ENCODE assay signal across 8 cellular contexts in the genomic region with DNA sequence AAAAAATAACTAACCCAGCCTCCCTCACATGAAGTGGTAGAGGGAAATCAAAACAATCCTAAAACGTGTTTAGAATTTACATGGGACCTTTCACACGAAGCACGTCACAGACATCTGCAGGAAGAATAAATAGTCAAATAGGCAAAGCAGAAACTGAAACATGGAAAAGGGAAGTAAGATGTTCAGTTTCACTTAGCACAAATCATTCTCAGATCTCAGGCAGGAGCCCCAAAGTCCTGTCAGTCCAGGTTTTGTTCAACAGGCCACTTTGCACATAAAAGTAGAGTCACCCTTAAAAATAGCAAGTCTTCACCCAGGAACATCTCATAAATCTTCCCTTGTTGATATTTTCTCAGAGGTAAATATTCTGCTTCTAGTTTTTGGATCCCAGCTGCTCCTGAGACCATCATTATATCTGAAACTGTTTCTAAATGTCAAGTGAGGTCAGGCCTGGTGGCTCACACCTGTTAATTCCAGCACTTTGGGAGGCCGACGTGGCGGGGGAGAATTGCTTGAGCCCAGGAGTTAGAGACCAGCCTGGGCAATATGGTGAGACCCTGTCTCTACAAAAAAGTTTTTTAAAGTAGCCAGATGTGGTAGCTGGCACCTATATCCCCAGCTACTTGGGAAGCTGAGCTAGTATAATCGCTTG. TPM values are rescaled to one million over a fixed set of nuclear protein-coding genes. Genes with fewer than 3 reads are reported as not detected.
DNase-seq lines count a peak whose midpoint lies in the region; ATAC-seq, FAIRE-seq and TF ChIP-seq lines count a peak whose summit lies in the region.

No MANE protein-coding gene starts in this region.

- intact Hi-C loops in CD4-positive, alpha-beta T cell (cut with DNase I, micrococcal nuclease): no loop called here

- peak overlapping the region; percentile 64 for H3K4me3 Mint-ChIP-seq in CD4-positive, alpha-beta T cell
- H3K4me3 Mint-ChIP-seq in activated naive CD8-positive, alpha-beta T cell treated with anti-CD3 and anti-CD28 coated beads, Interleukin-2, amount 10 ng/mL, durations not matched to agents 7 days and 5 days: peak overlapping the region; percentile 73

- no peak for TF ChIP-seq POLR2A in erythroblast (IDR thresholded peaks at IDR 0.05; ENCODE audit: low read length)

- peaks cover 12% of the 10 kb centered on the region for H3K36me3 Mint-ChIP-seq in CD4-positive, alpha-beta T cell (ENCODE audit: low read depth)
- H3K36me3 Mint-ChIP-seq in activated naive CD8-positive, alpha-beta T cell treated with anti-CD3 and anti-CD28 coated beads, Interleukin-2, amount 10 ng/mL, durations not matched to agents 7 days and 5 days: peaks cover 12% of the 10 kb centered on the region

- no peak for ATAC-seq in CD4-positive, alpha-beta T cell (ENCODE audit: poor library complexity)
- peak; percentile 41 for ATAC-seq in GM19372 (IDR thresholded peaks at IDR 0.05; ENCODE audit: low read depth, unreplicated experiment)
- ATAC-seq in HG03432 (IDR thresholded peaks at IDR 0.05; ENCODE audit: unreplicated experiment): peak; percentile 38
- no peak for ATAC-seq in activated naive CD8-positive, alpha-beta T cell treated with anti-CD3 and anti-CD28 coated beads, Interleukin-2, amount 10 ng/mL, durations not matched to agents 7 days and 5 days (ENCODE audit: low read depth)

- POLR2A ChIA-PET in CD4-positive, alpha-beta T cell (lab: Charles Lee): interaction anchor here (1.5 to 2.8 kb wide), 2 partner anchors 20 to 22 kb away, joined by 4 to 38 read pairs; no protein-coding TSS in a partner anchor
- POLR2A ChIA-PET in activated naive CD8-positive, alpha-beta T cell treated with anti-CD3 and anti-CD28 coated beads, Interleukin-2, amount 10 ng/mL, durations not matched to agents 7 days and 5 days (lab: Charles Lee): interaction anchor here (1.2 to 1.6 kb wide), 2 partner anchors 17 to 19 kb away, joined by 3 to 6 read pairs; no protein-coding TSS in a partner anchor

- no peak overlapping the region for H3K27ac Mint-ChIP-seq in CD4-positive, alpha-beta T cell
- H3K27ac Mint-ChIP-seq in activated naive CD8-positive, alpha-beta T cell treated with anti-CD3 and anti-CD28 coated beads, Interleukin-2, amount 10 ng/mL, durations not matched to agents 7 days and 5 days: peak overlapping the region; percentile 60

- H3K27me3 ChIP-seq in CD4-positive, alpha-beta T cell (ENCODE audit: control insufficient read depth, insufficient read depth, low read length): no peaks in the 10 kb centered on the region

- H3K9me3 ChIP-seq in CD4-positive, alpha-beta T cell (ENCODE audit: control insufficient read depth, low read length): no peaks in the 10 kb centered on the region

- no peak for TF ChIP-seq CTCF in CD4-positive, alpha-beta T cell (IDR thresholded peaks at IDR 0.05)

- CTCF ChIA-PET in CD4-positive, alpha-beta T cell (lab: Charles Lee): no interaction called here

- H3K9me3 Mint-ChIP-seq in CD4-positive, alpha-beta T cell: no peaks in the 10 kb centered on the region
- no peaks in the 10 kb centered on the region for H3K9me3 Mint-ChIP-seq in activated naive CD8-positive, alpha-beta T cell treated with anti-CD3 and anti-CD28 coated beads, Interleukin-2, amount 10 ng/mL, durations not matched to agents 7 days and 5 days

- DNase-seq in CD4-positive, alpha-beta T cell: no peak
- DNase-seq in activated naive CD8-positive, alpha-beta T cell treated with anti-CD3 and anti-CD28 coated beads, Interleukin-2, amount 10 ng/mL, durations not matched to agents 7 days and 5 days: no peak
- DNase-seq in HTR-8/SVneo (ENCODE audit: insufficient read length, low spot score): no peak
- DNase-seq in erythroblast (lab: John Stamatoyannopoulos, UW): no peak
- DNase-seq in hepatic stellate cell (ENCODE audit: low spot score): no peak
- no peak for DNase-seq in stimulated activated CD4-positive, alpha-beta T cell treated with anti-CD3 and anti-CD28 coated beads, Interleukin-2, amount 100 ng/mL, for 24 hours

- FAIRE-seq in HTR-8/SVneo (lab: Jason Lieb, UNC): no peak

- H3K4me1 Mint-ChIP-seq in CD4-positive, alpha-beta T cell (ENCODE audit: low read depth): peaks cover 49% of the 10 kb centered on the region
- peaks cover 29% of the 10 kb centered on the region for H3K4me1 Mint-ChIP-seq in activated naive CD8-positive, alpha-beta T cell treated with anti-CD3 and anti-CD28 coated beads, Interleukin-2, amount 10 ng/mL, durations not matched to agents 7 days and 5 days

- no peaks in the 10 kb centered on the region for H3K27me3 Mint-ChIP-seq in CD4-positive, alpha-beta T cell
- H3K27me3 Mint-ChIP-seq in activated naive CD8-positive, alpha-beta T cell treated with anti-CD3 and anti-CD28 coated beads, Interleukin-2, amount 10 ng/mL, durations not matched to agents 7 days and 5 days: no peaks in the 10 kb centered on the region

- no peak overlapping the region for H3K27ac ChIP-seq in CD4-positive, alpha-beta T cell (ENCODE audit: low read depth, low read length)

RNA-seq across cellular contexts. Expression of a gene that starts 1.9 kb away (rescaled TPM):
- total RNA-seq in CD4-positive, alpha-beta T cell: 10 to 100 TPM; 35.3 to 38.9 TPM
- 10 to 100 TPM; 55.1 to 55.8 TPM for total RNA-seq in activated naive CD8-positive, alpha-beta T cell treated with anti-CD3 and anti-CD28 coated beads, Interleukin-2, amount 10 ng/mL, durations not matched to agents 7 days and 5 days

RNA-seq across cellular contexts. Expression of a gene that starts 14.9 kb away (rescaled TPM):
- total RNA-seq in CD4-positive, alpha-beta T cell: 10 to 100 TPM; 75.8 to 78.2 TPM
- 10 to 100 TPM; 38.0 to 48.8 TPM for total RNA-seq in activated naive CD8-positive, alpha-beta T cell treated with anti-CD3 and anti-CD28 coated beads, Interleukin-2, amount 10 ng/mL, durations not matched to agents 7 days and 5 days

RNA-seq across cellular contexts. Expression of a gene that starts 56.3 kb away (rescaled TPM):
- total RNA-seq in CD4-positive, alpha-beta T cell: 10 to 100 TPM; 31.5 to 37.6 TPM
- 10 to 100 TPM; 67.1 to 83.4 TPM for total RNA-seq in activated naive CD8-positive, alpha-beta T cell treated with anti-CD3 and anti-CD28 coated beads, Interleukin-2, amount 10 ng/mL, durations not matched to agents 7 days and 5 days

Comparison
In these comparisons a context has a peak if more than half of its experiments do, and no peak if none do; other contexts are left out.
1. ATAC-seq: peak in GM19372 (single experiment) and HG03432 (single experiment); none in CD4-positive, alpha-beta T cell (single experiment) and activated naive CD8-positive, alpha-beta T cell treated with anti-CD3 and anti-CD28 coated beads, Interleukin-2, amount 10 ng/mL, durations not matched to agents 7 days and 5 days (single experiment).